Comparison of ENCODE assay signal across 17 cellular contexts in genomic region chr19:13783565-13784500, GRCh38. TPM values are rescaled to one million over a fixed set of nuclear protein-coding genes. Genes with fewer than 3 reads are reported as not detected.
DNase-seq lines count a peak whose midpoint lies in the region; ATAC-seq and TF ChIP-seq lines count a peak whose summit lies in the region.
"Had no signal": no experiment of that assay in that cellular context is flagged by ENCODE, and none has a peak within 500 bp of the region (broad histone marks: within the 10 kb centered on the region; RNA-seq: fewer than 3 reads in every experiment).

No MANE protein-coding gene starts in this region.

- no peaks in the 10 kb centered on the region for H3K27me3 ChIP-seq in neuronal stem cell (ENCODE audit: control insufficient read depth in 3 of 3, insufficient read depth in 3 of 3, low read depth in 1 of 3, low read length in 3 of 3)
- H3K27me3 ChIP-seq: heart right ventricle, MG63 had no signal

- peaks cover 28% of the 10 kb centered on the region for H3K4me1 Mint-ChIP-seq in activated CD8-positive, alpha-beta T cell treated with anti-CD3 and anti-CD28 coated beads for 36 hours (ENCODE audit: low read depth)
- H3K4me1 Mint-ChIP-seq in activated CD8-positive, alpha-beta T cell treated with anti-CD3 and anti-CD28 coated beads, Interleukin-2, amount 10 ng/mL, durations not matched to agents 7 days and 5 days (ENCODE audit: low read depth): peaks cover 37% of the 10 kb centered on the region
- H3K4me1 Mint-ChIP-seq in central memory CD8-positive, alpha-beta T cell: peaks cover 21% of the 10 kb centered on the region

- no peak overlapping the region for H3K4me3 ChIP-seq in neuronal stem cell (ENCODE audit: low read length in 2 of 2)
- H3K4me3 ChIP-seq: heart right ventricle, lung, MG63 had no signal

- no peak overlapping the region for H3K9ac ChIP-seq in neuronal stem cell (ENCODE audit: low read depth, low read length, poor library complexity)

- no peak for TF ChIP-seq CTCF in activated CD8-positive, alpha-beta T cell treated with anti-CD3 and anti-CD28 coated beads for 36 hours (IDR thresholded peaks at IDR 0.05)

- H3K18ac ChIP-seq in neuronal stem cell (ENCODE audit: low read length): no peak overlapping the region

- H3K23ac ChIP-seq in neuronal stem cell (ENCODE audit: low read depth, low read length, poor library complexity): no peak overlapping the region

- no peak for ATAC-seq in activated CD8-positive, alpha-beta T cell treated with anti-CD3 and anti-CD28 coated beads for 36 hours
- ATAC-seq in activated CD8-positive, alpha-beta T cell treated with anti-CD3 and anti-CD28 coated beads, Interleukin-2, amount 10 ng/mL, durations not matched to agents 7 days and 5 days: no peak
- no peak for ATAC-seq in central memory CD8-positive, alpha-beta T cell (replicated peaks; ENCODE audit: extremely low read depth, poor library complexity, severe bottlenecking)

- H2BK5ac ChIP-seq in neuronal stem cell (ENCODE audit: low read length): no peak overlapping the region

- WGBS in neuronal stem cell (ENCODE audit: extremely low coverage in 2 of 2, insufficient read length in 2 of 2, insufficient replicate concordance in 1 of 2), 2 donors: no CpG with 5 or more reads among the region's 18 CpGs

- no peaks in the 10 kb centered on the region for H3K9me3 Mint-ChIP-seq in activated CD8-positive, alpha-beta T cell treated with anti-CD3 and anti-CD28 coated beads for 36 hours
- H3K9me3 Mint-ChIP-seq in activated CD8-positive, alpha-beta T cell treated with anti-CD3 and anti-CD28 coated beads, Interleukin-2, amount 10 ng/mL, durations not matched to agents 7 days and 5 days (ENCODE audit: insufficient read depth): no peaks in the 10 kb centered on the region
- no peaks in the 10 kb centered on the region for H3K9me3 Mint-ChIP-seq in central memory CD8-positive, alpha-beta T cell
- H3K9me3 Mint-ChIP-seq: activated naive CD8-positive, alpha-beta T cell treated with anti-CD3 and anti-CD28 coated beads for 36 hours; natural killer cell had no signal

- intact Hi-C loops in activated CD8-positive, alpha-beta T cell treated with anti-CD3 and anti-CD28 coated beads for 36 hours (cut with micrococcal nuclease): loop anchor here (2.0 kb wide), 1 partner anchor 79 kb away; no protein-coding TSS in a partner anchor

- H2AFZ ChIP-seq in neuronal stem cell (ENCODE audit: low read length): peak overlapping the region; percentile 31

- POLR2A ChIA-PET in activated CD8-positive, alpha-beta T cell treated with anti-CD3 and anti-CD28 coated beads for 36 hours (lab: Charles Lee): interaction anchor here (0.6 to 2.4 kb wide), 7 partner anchors 9 to 936 kb away, joined by 3 to 12 read pairs (median 5); partner anchors contain the start of genes C19orf53 and ZSWIM4
- POLR2A ChIA-PET in activated CD8-positive, alpha-beta T cell treated with anti-CD3 and anti-CD28 coated beads, Interleukin-2, amount 10 ng/mL, durations not matched to agents 7 days and 5 days (lab: Charles Lee): interaction anchor here (1.2 to 1.7 kb wide), 5 partner anchors 9 to 80 kb away, joined by 3 to 7 read pairs (median 5); no protein-coding TSS in a partner anchor

- H3K9me3 ChIP-seq in neuronal stem cell (replicated peaks in 1 of 2; ENCODE audit: control insufficient read depth in 2 of 2, insufficient read depth in 1 of 2, low read depth in 1 of 2, low read length in 2 of 2): peaks cover 4 to 6% of the 10 kb centered on the region in 2 donors
- H3K9me3 ChIP-seq: heart right ventricle, MG63 had no signal

- peak overlapping the region; percentile 26 for H2BK15ac ChIP-seq in neuronal stem cell (ENCODE audit: low read length)

- no peak overlapping the region for H3K4me2 ChIP-seq in neuronal stem cell (ENCODE audit: insufficient read depth, low read length, poor library complexity, severe bottlenecking)

- H3K27me3 Mint-ChIP-seq in activated CD8-positive, alpha-beta T cell treated with anti-CD3 and anti-CD28 coated beads for 36 hours: no peaks in the 10 kb centered on the region
- H3K27me3 Mint-ChIP-seq in activated CD8-positive, alpha-beta T cell treated with anti-CD3 and anti-CD28 coated beads, Interleukin-2, amount 10 ng/mL, durations not matched to agents 7 days and 5 days (ENCODE audit: low read depth): no peaks in the 10 kb centered on the region
- no peaks in the 10 kb centered on the region for H3K27me3 Mint-ChIP-seq in central memory CD8-positive, alpha-beta T cell
- H3K27me3 Mint-ChIP-seq: activated naive CD8-positive, alpha-beta T cell treated with anti-CD3 and anti-CD28 coated beads for 36 hours had no signal

- no peaks in the 10 kb centered on the region for H3K79me1 ChIP-seq in neuronal stem cell (ENCODE audit: low read depth, low read length)

- peaks cover 6 to 12% of the 10 kb centered on the region in 2 donors for H3K36me3 ChIP-seq in neuronal stem cell (replicated peaks in 1 of 2; ENCODE audit: control insufficient read depth in 2 of 2, insufficient read depth in 2 of 2, low read length in 2 of 2)

- H3K4me3 Mint-ChIP-seq in activated CD8-positive, alpha-beta T cell treated with anti-CD3 and anti-CD28 coated beads for 36 hours: no peak overlapping the region
- no peak overlapping the region for H3K4me3 Mint-ChIP-seq in activated CD8-positive, alpha-beta T cell treated with anti-CD3 and anti-CD28 coated beads, Interleukin-2, amount 10 ng/mL, durations not matched to agents 7 days and 5 days
- no peak overlapping the region for H3K4me3 Mint-ChIP-seq in central memory CD8-positive, alpha-beta T cell

- H3K36me3 Mint-ChIP-seq in activated CD8-positive, alpha-beta T cell treated with anti-CD3 and anti-CD28 coated beads for 36 hours (ENCODE audit: low read depth): peaks cover 7% of the 10 kb centered on the region
- H3K36me3 Mint-ChIP-seq in activated CD8-positive, alpha-beta T cell treated with anti-CD3 and anti-CD28 coated beads, Interleukin-2, amount 10 ng/mL, durations not matched to agents 7 days and 5 days (ENCODE audit: low read depth): peaks cover 7% of the 10 kb centered on the region
- peaks cover 9% of the 10 kb centered on the region for H3K36me3 Mint-ChIP-seq in central memory CD8-positive, alpha-beta T cell (ENCODE audit: insufficient read depth)
- H3K36me3 Mint-ChIP-seq: natural killer cell had no signal

- no peak overlapping the region for H2BK120ac ChIP-seq in neuronal stem cell (ENCODE audit: low read depth, low read length)

- no peak for DNase-seq in activated CD8-positive, alpha-beta T cell treated with anti-CD3 and anti-CD28 coated beads for 36 hours
- DNase-seq in activated CD8-positive, alpha-beta T cell treated with anti-CD3 and anti-CD28 coated beads, Interleukin-2, amount 10 ng/mL, durations not matched to agents 7 days and 5 days: no peak
- DNase-seq in NCI-H526 (lab: John Stamatoyannopoulos, UW) (peak; percentile 66 to 68), neuronal stem cell (ENCODE audit: low spot score) (no peak), hepatic stellate cell (ENCODE audit: low spot score) (no peak), epidermal melanocyte (ENCODE audit: insufficient read length, low spot score) (no peak), HCEC 1CT (no peak)
- DNase-seq in central memory CD8-positive, alpha-beta T cell (ENCODE audit: low spot score in 2 of 2): no peak
- DNase-seq: activated CD4-positive, alpha-beta T cell treated with anti-CD3 and anti-CD28 coated beads, Interleukin-2, amount 50 U/mL, for 1 hour; activated naive CD8-positive, alpha-beta T cell treated with anti-CD3 and anti-CD28 coated beads for 36 hours; activated T-cell treated with anti-CD3 and anti-CD28 coated beads for 4 hours; heart right ventricle; MG63; natural killer cell; NCI-H2227 treated with DMSO at 0.1 percent for 48 hours; stimulated activated CD4-positive, alpha-beta T cell treated with anti-CD3 and anti-CD28 coated beads, Interleukin-4, amount 100 ng/mL, for 4 hours had no signal

- no peak overlapping the region for H2BK12ac ChIP-seq in neuronal stem cell (ENCODE audit: low read length)

- peak overlapping the region; percentile 70 for H2AK5ac ChIP-seq in neuronal stem cell (ENCODE audit: low read depth, low read length)

- H3K4me1 ChIP-seq in neuronal stem cell (ENCODE audit: control insufficient read depth in 2 of 2, insufficient read depth in 1 of 2, low read depth in 1 of 2, low read length in 2 of 2): peaks cover 7 to 15% of the 10 kb centered on the region in 2 donors

- peak overlapping the region; percentile 26 for H3K27ac Mint-ChIP-seq in activated CD8-positive, alpha-beta T cell treated with anti-CD3 and anti-CD28 coated beads for 36 hours
- no peak overlapping the region for H3K27ac Mint-ChIP-seq in activated CD8-positive, alpha-beta T cell treated with anti-CD3 and anti-CD28 coated beads, Interleukin-2, amount 10 ng/mL, durations not matched to agents 7 days and 5 days
- H3K27ac Mint-ChIP-seq in central memory CD8-positive, alpha-beta T cell (ENCODE audit: low read depth): peak overlapping the region; percentile 36

- H4K91ac ChIP-seq in neuronal stem cell (ENCODE audit: low read depth, low read length, poor library complexity): no peak overlapping the region

- H3K27ac ChIP-seq in neuronal stem cell (replicated peaks; ENCODE audit: low read length): no peak overlapping the region

- no peak overlapping the region for H4K8ac ChIP-seq in neuronal stem cell (ENCODE audit: low read depth, low read length)

- CTCF ChIA-PET in activated CD8-positive, alpha-beta T cell treated with anti-CD3 and anti-CD28 coated beads for 36 hours (lab: Charles Lee): interaction anchor here (0.7 to 8.5 kb wide), 18 partner anchors 9 to 288 kb away, joined by 3 to 160 read pairs (median 4); partner anchors contain the start of gene C19orf53
- CTCF ChIA-PET in activated CD8-positive, alpha-beta T cell treated with anti-CD3 and anti-CD28 coated beads, Interleukin-2, amount 10 ng/mL, durations not matched to agents 7 days and 5 days (lab: Charles Lee): interaction anchor here (0.7 to 3.5 kb wide), 10 partner anchors 9 to 194 kb away, joined by 3 to 71 read pairs (median 5); partner anchors contain the start of genes C19orf53 and ZSWIM4

- H3K14ac ChIP-seq in neuronal stem cell (ENCODE audit: low read length): no peak overlapping the region

- H3K4ac ChIP-seq in neuronal stem cell (ENCODE audit: low read length): no peak overlapping the region

RNA-seq across cellular contexts. Expression of gene C19orf53, which starts 9.6 kb away (rescaled TPM):
- total RNA-seq in activated CD8-positive, alpha-beta T cell treated with anti-CD3 and anti-CD28 coated beads for 36 hours: 100 to 1,000 TPM; 120 to 128 TPM
- total RNA-seq in activated CD8-positive, alpha-beta T cell treated with anti-CD3 and anti-CD28 coated beads, Interleukin-2, amount 10 ng/mL, durations not matched to agents 7 days and 5 days: 100 to 1,000 TPM; 112 to 114 TPM
- polyA plus RNA-seq in neuronal stem cell (2013, experiment 1 of 2): 240 TPM
- 222 TPM for polyA plus RNA-seq in neuronal stem cell (2013, experiment 2 of 2)

RNA-seq across cellular contexts. Expression of gene ZSWIM4, which starts 11.4 kb away (rescaled TPM):
- total RNA-seq in activated CD8-positive, alpha-beta T cell treated with anti-CD3 and anti-CD28 coated beads for 36 hours: 1 to 10 TPM; 6.6 to 6.8 TPM
- 1 to 10 TPM; 8.4 to 9.5 TPM for total RNA-seq in activated CD8-positive, alpha-beta T cell treated with anti-CD3 and anti-CD28 coated beads, Interleukin-2, amount 10 ng/mL, durations not matched to agents 7 days and 5 days
- polyA plus RNA-seq in neuronal stem cell (2013, experiment 1 of 2): 16.2 TPM
- polyA plus RNA-seq in neuronal stem cell (2013, experiment 2 of 2): 16.7 TPM

RNA-seq across cellular contexts. Expression of gene MRI1, which starts 19.5 kb away (rescaled TPM):
- 10 to 100 TPM; 37.1 to 40.8 TPM for total RNA-seq in activated CD8-positive, alpha-beta T cell treated with anti-CD3 and anti-CD28 coated beads for 36 hours
- 10 to 100 TPM; 47.8 to 50.6 TPM for total RNA-seq in activated CD8-positive, alpha-beta T cell treated with anti-CD3 and anti-CD28 coated beads, Interleukin-2, amount 10 ng/mL, durations not matched to agents 7 days and 5 days
- 16.3 TPM for polyA plus RNA-seq in neuronal stem cell (2013, experiment 1 of 2)
- 17.0 TPM for polyA plus RNA-seq in neuronal stem cell (2013, experiment 2 of 2)

Comparison
In these comparisons a context has a peak if more than half of its experiments do, and no peak if none do; other contexts are left out.
1. DNase-seq: peak in NCI-H526 (2 of 2); none in activated CD8-positive, alpha-beta T cell treated with anti-CD3 and anti-CD28 coated beads for 36 hours (single experiment), activated CD8-positive, alpha-beta T cell treated with anti-CD3 and anti-CD28 coated beads, Interleukin-2, amount 10 ng/mL, durations not matched to agents 7 days and 5 days (single experiment), central memory CD8-positive, alpha-beta T cell (0 of 2), neuronal stem cell (single experiment), hepatic stellate cell (single experiment), epidermal melanocyte (single experiment) and HCEC 1CT (single experiment).